Comparison of ENCODE assay signal across 8 cellular contexts in the genomic region with DNA sequence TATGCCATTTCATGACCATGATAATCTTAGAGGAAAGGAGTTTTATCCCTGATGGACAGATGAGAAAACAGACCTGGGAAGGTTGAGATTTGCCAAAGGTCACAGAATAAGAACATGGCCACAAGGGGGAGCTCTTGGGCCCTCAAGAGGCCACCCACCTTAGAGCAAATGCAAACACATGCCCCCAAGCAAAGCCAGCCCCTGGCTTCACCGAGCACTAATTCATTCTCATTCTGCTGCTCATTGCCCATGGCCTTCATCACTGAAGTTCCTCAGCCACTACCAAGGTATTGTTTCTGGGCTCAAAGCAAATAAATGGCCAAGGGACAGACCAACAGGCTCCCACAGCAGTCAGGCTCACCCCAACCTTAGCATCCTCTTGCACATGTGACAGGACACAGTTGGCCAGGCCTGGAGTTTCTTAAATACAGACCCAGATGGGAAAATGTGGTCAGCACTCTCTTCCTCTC. TPM values are rescaled to one million over a fixed set of nuclear protein-coding genes. Genes with fewer than 3 reads are reported as not detected.
DNase-seq lines count a peak whose midpoint lies in the region; ATAC-seq and TF ChIP-seq lines count a peak whose summit lies in the region.

No MANE protein-coding gene starts in this region.

- TF ChIP-seq CTCF in AG04449 (IDR thresholded peaks at IDR 0.05; ENCODE audit: insufficient read depth, low read length, missing control alignments) (peak; percentile 60), GM12874 (IDR thresholded peaks at IDR 0.05; ENCODE audit: insufficient read depth, low read depth, low read length) (peak; percentile 72), ascending aorta (IDR thresholded peaks at IDR 0.05) (peak; percentile 62 to 73 (median 67))

- DNase-seq in AG04449 (ENCODE audit: low read depth, low spot score) = no peak
- peak; percentile 62 for DNase-seq in LHCN-M2 (ENCODE audit: low read depth)
- peak; percentile 36 for DNase-seq in T follicular helper cell (ENCODE audit: low read depth)
- DNase-seq in ascending aorta (ENCODE audit: low spot score in 2 of 2) = peak in 1 of 2 donors; percentile 89
- DNase-seq in iPS-NIHi11 (ENCODE audit: low spot score) = peak; percentile 77
- DNase-seq in stimulated activated CD4-positive, alpha-beta T cell treated with anti-CD3 and anti-CD28 coated beads, Interleukin-15, amount 100 ng/mL, for 48 hours (ENCODE audit: low read depth in 2 of 2) = peak; percentile 30 to 55

- H3K27ac ChIP-seq in ascending aorta = peak overlapping the region; percentile 70 to 82

- POLR2A ChIA-PET in AG04449 (lab: Yijun Ruan, JAX) = no interaction called here

- ATAC-seq in HG03457 (IDR thresholded peaks at IDR 0.05; ENCODE audit: unreplicated experiment) = no peak

- H3K4me1 ChIP-seq in ascending aorta = peaks cover 8 to 46% of the 10 kb centered on the region in 2 donors

- H3K9me3 ChIP-seq in ascending aorta = no peaks in the 10 kb centered on the region

- H3K27me3 ChIP-seq in ascending aorta = no peaks in the 10 kb centered on the region

- H3K36me3 ChIP-seq in ascending aorta = peaks cover 10 to 37% of the 10 kb centered on the region in 2 donors

- intact Hi-C loops in ascending aorta (cut with DNase I) = loop anchor here (1.0 to 10.0 kb wide), 6 partner anchors 45 to 356 kb away; partner anchors contain the start of gene PDLIM1

- H3K4me3 ChIP-seq in AG04449 (ENCODE audit: low read depth, low read length) (no peak overlapping the region), ascending aorta (no peak overlapping the region)

- CTCF ChIA-PET in AG04449 (lab: Yijun Ruan, JAX) = interaction anchor here (0.8 to 16.9 kb wide), 47 partner anchors 9 to 283 kb away, joined by 3 to 601 read pairs (median 6); no protein-coding TSS in a partner anchor

RNA-seq across cellular contexts. Expression of gene PDLIM1, which starts 44.2 kb away (rescaled TPM):
- total RNA-seq in LHCN-M2 (2014; rRNA removed) = 5.1 and 6.3 TPM in 2 replicates
- polyA plus RNA-seq in LHCN-M2 (2012) = 167 TPM
- 191 TPM for total RNA-seq in ascending aorta

RNA-seq across cellular contexts. Expression of gene ACSM6, which starts 52.6 kb away (rescaled TPM):
- total RNA-seq in LHCN-M2 (2014; rRNA removed) = not detected in 2 replicates
- not detected for polyA plus RNA-seq in LHCN-M2 (2012)
- total RNA-seq in ascending aorta = not detected

Comparison
In these comparisons a context has a peak if more than half of its experiments do, and no peak if none do; other contexts are left out.
1. RNA of gene PDLIM1, which starts 44.2 kb away (total RNA-seq): 191 TPM in ascending aorta (single experiment); 5.1 to 6.3 TPM in LHCN-M2; every median in the first group is over 10 times any median in the second.
2. Peak in every context shown above with its lines, with median percentiles within 50 percentile points of each other: CTCF ChIP-seq.